8 cellular contexts compared by ENCODE assay signal in genomic region chr14:99971087-99971928, GRCh38.
DNase-seq lines count a peak whose midpoint lies in the region; ATAC-seq and TF ChIP-seq lines count a peak whose summit lies in the region.

No MANE protein-coding gene starts in this region.

- ATAC-seq in GM18858 (IDR thresholded peaks at IDR 0.05; ENCODE audit: unreplicated experiment) = peak; percentile 40
- ATAC-seq in HG03442 (IDR thresholded peaks at IDR 0.05; ENCODE audit: unreplicated experiment) = peak; percentile 59
- peak; percentile 82 for ATAC-seq in activated CD8-positive, alpha-beta memory T cell treated with anti-CD3 and anti-CD28 coated beads, Interleukin-2, amount 10 ng/mL, durations not matched to agents 7 days and 5 days

- H3K23ac ChIP-seq in mesendoderm (ENCODE audit: low read length) = no peak overlapping the region

- H2BK120ac ChIP-seq in mesendoderm (ENCODE audit: low read depth, low read length) = no peak overlapping the region

- peak overlapping the region; percentile 93 for H3K56ac ChIP-seq in mesendoderm (ENCODE audit: low read length)

- H3K4me3 ChIP-seq in endocrine pancreas (ENCODE audit: control insufficient read depth, insufficient read depth, low read length) = no peak overlapping the region
- H3K4me3 ChIP-seq in mesendoderm (ENCODE audit: low read length) = peak overlapping the region; percentile 41

- H4K8ac ChIP-seq in mesendoderm (ENCODE audit: low read depth, low read length) = peak overlapping the region; percentile 94

- H3K4ac ChIP-seq in mesendoderm (ENCODE audit: low read depth, low read length) = peak overlapping the region; percentile 83

- H3K9me3 ChIP-seq in endocrine pancreas (ENCODE audit: control insufficient read depth, low read length) = no peaks in the 10 kb centered on the region

- H4K5ac ChIP-seq in mesendoderm (ENCODE audit: low read length) = no peak overlapping the region

- H3K27me3 Mint-ChIP-seq in activated CD8-positive, alpha-beta memory T cell treated with anti-CD3 and anti-CD28 coated beads, Interleukin-2, amount 10 ng/mL, durations not matched to agents 7 days and 5 days = peaks cover 36% of the 10 kb centered on the region

- no peak overlapping the region for H3K27ac Mint-ChIP-seq in activated CD8-positive, alpha-beta memory T cell treated with anti-CD3 and anti-CD28 coated beads, Interleukin-2, amount 10 ng/mL, durations not matched to agents 7 days and 5 days

- H3K9me3 Mint-ChIP-seq in activated CD8-positive, alpha-beta memory T cell treated with anti-CD3 and anti-CD28 coated beads, Interleukin-2, amount 10 ng/mL, durations not matched to agents 7 days and 5 days (ENCODE audit: low read depth) = no peaks in the 10 kb centered on the region

- no peak for TF ChIP-seq CTCF in 22Rv1 (IDR thresholded peaks at IDR 0.05)

- no peak overlapping the region for H2AK5ac ChIP-seq in mesendoderm (ENCODE audit: low read length)

- H3K9ac ChIP-seq in endocrine pancreas (ENCODE audit: control insufficient read depth, insufficient read depth, low read length) = peak overlapping the region; percentile 35
- H3K9ac ChIP-seq in mesendoderm (ENCODE audit: low read length) = peak overlapping the region; percentile 82

- CTCF ChIA-PET in activated CD8-positive, alpha-beta memory T cell treated with anti-CD3 and anti-CD28 coated beads, Interleukin-2, amount 10 ng/mL, durations not matched to agents 7 days and 5 days (lab: Charles Lee) = interaction anchor here (0.7 to 5.1 kb wide), 7 partner anchors 11 to 682 kb away, joined by 3 to 33 read pairs (median 4); no protein-coding TSS in a partner anchor

- H3K27ac ChIP-seq in 22Rv1 (peak overlapping the region; percentile 44; the same call in 1 of the 2 replicates), mesendoderm (ENCODE audit: low read depth, low read length) (peak overlapping the region; percentile 42)

- peaks cover 4% of the 10 kb centered on the region for H3K79me2 ChIP-seq in mesendoderm (ENCODE audit: control insufficient read depth, insufficient read depth, low read length)

- no peak overlapping the region for H2BK15ac ChIP-seq in mesendoderm (replicated peaks; ENCODE audit: low read depth)

- H3K18ac ChIP-seq in mesendoderm (ENCODE audit: low read length) = peak overlapping the region; percentile 88

- H3K4me2 ChIP-seq in mesendoderm (ENCODE audit: low read length) = peak overlapping the region; percentile 31

- H2BK5ac ChIP-seq in mesendoderm (ENCODE audit: low read length) = no peak overlapping the region

- peak overlapping the region; percentile 89 for H3K4me3 Mint-ChIP-seq in activated CD8-positive, alpha-beta memory T cell treated with anti-CD3 and anti-CD28 coated beads, Interleukin-2, amount 10 ng/mL, durations not matched to agents 7 days and 5 days

- no peaks in the 10 kb centered on the region for H3K4me1 ChIP-seq in endocrine pancreas (ENCODE audit: control insufficient read depth, insufficient read depth, low read length)
- no peaks in the 10 kb centered on the region for H3K4me1 ChIP-seq in mesendoderm (ENCODE audit: control insufficient read depth, low read depth, low read length)

- peaks cover 17% of the 10 kb centered on the region for H3K4me1 Mint-ChIP-seq in activated CD8-positive, alpha-beta memory T cell treated with anti-CD3 and anti-CD28 coated beads, Interleukin-2, amount 10 ng/mL, durations not matched to agents 7 days and 5 days

- DNase-seq in NCI-H774 (lab: John Stamatoyannopoulos, UW) = peak; percentile 86
- DNase-seq in activated CD8-positive, alpha-beta memory T cell treated with anti-CD3 and anti-CD28 coated beads, Interleukin-2, amount 10 ng/mL, durations not matched to agents 7 days and 5 days = peak; percentile 84
- DNase-seq in mesendoderm = peak; percentile 94
- peak; percentile 68 for DNase-seq in stimulated activated CD8-positive, alpha-beta memory T cell treated with anti-CD3 and anti-CD28 coated beads, Interleukin-12 subunit alpha, Interleukin-12 subunit beta, amount 100 ng/mL, for 24 hours (ENCODE audit: extremely low read depth)

- H3K36me3 Mint-ChIP-seq in activated CD8-positive, alpha-beta memory T cell treated with anti-CD3 and anti-CD28 coated beads, Interleukin-2, amount 10 ng/mL, durations not matched to agents 7 days and 5 days = peaks cover 6% of the 10 kb centered on the region

- no peaks in the 10 kb centered on the region for H3K36me3 ChIP-seq in endocrine pancreas (ENCODE audit: control insufficient read depth, insufficient read depth, low read length)
- H3K36me3 ChIP-seq in mesendoderm (ENCODE audit: control insufficient read depth, insufficient read depth, low read length) = no peaks in the 10 kb centered on the region

- peaks cover 9% of the 10 kb centered on the region for H3K79me1 ChIP-seq in mesendoderm (ENCODE audit: low read length)

- WGBS in mesendoderm (ENCODE audit: extremely low coverage, insufficient coverage, low lambda C conversion rate) = no CpG with 5 or more reads among the region's 115 CpGs

- H3K27me3 ChIP-seq in endocrine pancreas (ENCODE audit: control insufficient read depth, insufficient read depth, low read length) = no peaks in the 10 kb centered on the region
- no peaks in the 10 kb centered on the region for H3K27me3 ChIP-seq in mesendoderm (ENCODE audit: insufficient read depth, low read length, poor library complexity)
